ENCODE assay signal across 5 cellular contexts in genomic region chr17:49039518-49039917, GRCh38. TPM values are rescaled to one million over a fixed set of nuclear protein-coding genes. Genes with fewer than 3 reads are reported as not detected.
"Had no signal": no experiment of that assay in that cellular context is flagged by ENCODE, and none has a peak within 500 bp of the region (broad histone marks: within the 10 kb centered on the region; RNA-seq: fewer than 3 reads in every experiment).

No MANE protein-coding gene starts in this region.

RNA-seq across cellular contexts. Expression of gene IGF2BP1, which starts 42.3 kb away (rescaled TPM):
- total RNA-seq: activated CD4-positive, alpha-beta memory T cell treated with anti-CD3 and anti-CD28 coated beads, Interleukin-2, amount 10 ng/mL, durations not matched to agents 7 days and 5 days; activated CD4-positive, alpha-beta T cell treated with anti-CD3 and anti-CD28 coated beads, Interleukin-2, amount 10 ng/mL, durations not matched to agents 24 days and 14 days; activated CD8-positive, alpha-beta memory T cell treated with anti-CD3 and anti-CD28 coated beads, Interleukin-2, amount 10 ng/mL, durations not matched to agents 7 days and 5 days; activated CD8-positive, alpha-beta T cell treated with anti-CD3 and anti-CD28 coated beads, Interleukin-2, amount 10 ng/mL, durations not matched to agents 7 days and 5 days; T-helper 17 cell had no signal
